8 cellular contexts compared by ENCODE assay signal in the genomic region with DNA sequence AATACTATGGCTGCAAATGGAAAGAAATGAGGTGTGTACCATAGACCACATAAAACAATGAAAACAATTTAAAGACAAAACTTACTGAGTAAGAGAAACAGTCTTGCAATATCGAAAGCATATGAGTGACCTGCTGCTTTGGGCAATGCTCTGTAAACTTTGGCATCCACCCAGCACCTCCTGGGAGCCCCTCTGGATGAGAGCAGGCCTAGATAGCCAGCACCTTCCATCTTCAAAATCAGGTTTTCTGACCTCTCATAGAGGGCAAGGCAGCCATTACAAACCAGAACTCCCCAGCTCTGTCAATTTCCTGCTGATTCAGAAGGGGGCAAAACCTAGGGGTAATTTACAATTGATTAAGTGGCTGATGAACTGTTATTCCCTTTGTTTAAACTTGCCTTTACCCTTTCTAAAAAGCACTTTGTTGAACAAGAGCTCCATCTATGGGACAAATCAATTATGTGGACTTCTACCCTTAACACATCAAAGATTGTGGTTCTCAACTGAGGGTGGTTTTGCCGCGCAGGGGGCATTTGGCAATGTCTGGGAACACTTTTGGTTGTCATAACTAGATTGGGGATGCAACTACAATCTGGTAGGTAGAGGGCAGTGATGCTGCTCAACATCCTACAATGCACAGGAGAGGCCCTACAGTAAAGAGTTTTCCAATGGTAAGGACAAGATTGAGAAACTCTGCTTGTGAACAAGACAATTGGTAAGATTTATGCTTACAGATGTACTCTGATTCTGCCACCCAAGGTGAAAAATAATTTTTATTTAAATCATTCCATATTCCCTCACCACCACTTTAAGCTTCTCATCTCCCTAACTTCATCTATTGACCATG.
DNase-seq lines count a peak whose midpoint lies in the region; ATAC-seq, FAIRE-seq and TF ChIP-seq lines count a peak whose summit lies in the region.

No MANE protein-coding gene starts in this region.

- CTCF ChIA-PET in A673 (lab: Charles Lee), result interaction anchor here (0.6 kb wide), 1 partner anchor 69 kb away, joined by 5 read pairs; no protein-coding TSS in a partner anchor
- CTCF ChIA-PET in activated CD4-positive, alpha-beta memory T cell treated with anti-CD3 and anti-CD28 coated beads for 36 hours (lab: Charles Lee), result no interaction called here

- POLR2A ChIA-PET in A673 (lab: Charles Lee; ENCODE audit: low non-redundant PET), result no interaction called here
- POLR2A ChIA-PET in activated CD4-positive, alpha-beta memory T cell treated with anti-CD3 and anti-CD28 coated beads for 36 hours (lab: Charles Lee), result no interaction called here

- no peak for TF ChIP-seq POLR2A in heart left ventricle (IDR thresholded peaks at IDR 0.05)

- H3K27me3 ChIP-seq in A673 (replicated peaks; ENCODE audit: insufficient read depth, low read depth, low read length, poor library complexity) (no peaks in the 10 kb centered on the region), heart left ventricle (no peaks in the 10 kb centered on the region), upper lobe of right lung (no peaks in the 10 kb centered on the region)

- WGBS in heart left ventricle, 4 donors, result 41 to 61% (median 45%) methylated on average over 3 of the region's 3 CpGs

- intact Hi-C loops in A673 (cut with micrococcal nuclease; ENCODE audit: unreplicated experiment), result loop anchor here (2.0 kb wide), 1 partner anchor 889 kb away; no protein-coding TSS in a partner anchor
- intact Hi-C loops in heart left ventricle (cut with DNase I), result loop anchor here in 9 of 10 donors (2.0 to 10.0 kb wide), 12 partner anchors 161 to 893 kb away; a partner anchor contains a TSS
- intact Hi-C loops in upper lobe of right lung (cut with DNase I), result no loop called here
- intact Hi-C loops in activated CD4-positive, alpha-beta memory T cell treated with anti-CD3 and anti-CD28 coated beads for 36 hours (cut with micrococcal nuclease), result no loop called here

- DNase-seq in A673 (ENCODE audit: low spot score) (peak; percentile 37), HTR-8/SVneo (ENCODE audit: insufficient read length, low spot score) (no peak), heart left ventricle (no peak), upper lobe of right lung (no peak), GM20000 (ENCODE audit: low spot score) (no peak), NCI-H1092 (lab: John Stamatoyannopoulos, UW) (no peak)
- no peak for DNase-seq in activated CD4-positive, alpha-beta memory T cell treated with anti-CD3 and anti-CD28 coated beads for 36 hours

- H3K9me3 ChIP-seq in A673 (ENCODE audit: low read depth, low read length, poor library complexity, severe bottlenecking) (peaks cover 16% of the 10 kb centered on the region), heart left ventricle (peaks cover 0 to 25% (median 15%) of the 10 kb centered on the region in 12 donors), upper lobe of right lung (peaks cover 17% of the 10 kb centered on the region)

- TF ChIP-seq CTCF in A673 (conservative IDR thresholded peaks at IDR 0.05; ENCODE audit: low read depth, low read length) (peak; percentile 54), heart left ventricle (IDR thresholded peaks at IDR 0.05) (peak; percentile 31 to 74 (median 60)), upper lobe of right lung (IDR thresholded peaks at IDR 0.05) (peak; percentile 46), GM20000 (IDR thresholded peaks at IDR 0.05; ENCODE audit: extremely low read depth, missing control alignments) (no peak)

- H3K4me3 Mint-ChIP-seq in activated CD4-positive, alpha-beta memory T cell treated with anti-CD3 and anti-CD28 coated beads for 36 hours, result no peak overlapping the region

- no peak overlapping the region for H3K27ac Mint-ChIP-seq in activated CD4-positive, alpha-beta memory T cell treated with anti-CD3 and anti-CD28 coated beads for 36 hours

- H3K36me3 ChIP-seq in A673 (ENCODE audit: insufficient read depth, low read length, poor library complexity, severe bottlenecking) (no peaks in the 10 kb centered on the region), heart left ventricle (no peaks in the 10 kb centered on the region), upper lobe of right lung (no peaks in the 10 kb centered on the region)

- BruUV-seq in A673 (replicated peaks; lab: Mats Ljungman, UMichigan), result no TSS peak

- no peak overlapping the region for H3K27ac ChIP-seq in A673 (ENCODE audit: low read depth, low read length, poor library complexity, severe bottlenecking)
- H3K27ac ChIP-seq in heart left ventricle, result no peak overlapping the region
- H3K27ac ChIP-seq in upper lobe of right lung, result no peak overlapping the region

- H3K4me1 ChIP-seq in A673 (ENCODE audit: insufficient read depth, low read length, poor library complexity, severe bottlenecking) (no peaks in the 10 kb centered on the region), heart left ventricle (peaks cover 0 to 10% (median 0%) of the 10 kb centered on the region in 12 donors), upper lobe of right lung (no peaks in the 10 kb centered on the region)

- no peak overlapping the region for H3K4me3 ChIP-seq in A673 (ENCODE audit: low read depth, low read length, poor library complexity, severe bottlenecking)
- no peak overlapping the region for H3K4me3 ChIP-seq in heart left ventricle
- H3K4me3 ChIP-seq in upper lobe of right lung, result no peak overlapping the region

- peak; percentile 16 for FAIRE-seq in HTR-8/SVneo (lab: Jason Lieb, UNC)

- no peaks in the 10 kb centered on the region for H3K27me3 Mint-ChIP-seq in activated CD4-positive, alpha-beta memory T cell treated with anti-CD3 and anti-CD28 coated beads for 36 hours

- H3K36me3 Mint-ChIP-seq in activated CD4-positive, alpha-beta memory T cell treated with anti-CD3 and anti-CD28 coated beads for 36 hours, result no peaks in the 10 kb centered on the region

- H3K9me3 Mint-ChIP-seq in activated CD4-positive, alpha-beta memory T cell treated with anti-CD3 and anti-CD28 coated beads for 36 hours, result peaks cover 24% of the 10 kb centered on the region

- H3K4me1 Mint-ChIP-seq in activated CD4-positive, alpha-beta memory T cell treated with anti-CD3 and anti-CD28 coated beads for 36 hours (ENCODE audit: low read depth), result no peaks in the 10 kb centered on the region

- peak; percentile 88 for ATAC-seq in SK-N-SH treated with all-trans-retinoic acid at 6 μM for 48 hours
- ATAC-seq in heart left ventricle, result peak in 2 of 4 donors; percentile 55 to 69
- ATAC-seq in upper lobe of right lung, result no peak

TF ChIP-seq in SK-N-SH treated with all-trans-retinoic acid at 6 μM for 48 hours, 23 proteins besides CTCF, POLR2A, EP300 and RAD21 (continues in another document):
- TF ChIP-seq PPARA (CRISPR knock-in tag; IDR thresholded peaks at IDR 0.05; ENCODE audit: borderline replicate concordance) (no peak), TCF4 (CRISPR knock-in tag; IDR thresholded peaks at IDR 0.05; ENCODE audit: borderline replicate concordance) (no peak), ISL1 (CRISPR knock-in tag; IDR thresholded peaks at IDR 0.05) (no peak), ZNF70 (CRISPR knock-in tag; IDR thresholded peaks at IDR 0.05) (no peak), ZNF8 (CRISPR knock-in tag; IDR thresholded peaks at IDR 0.05) (no peak), ZC3H10 (CRISPR knock-in tag; IDR thresholded peaks at IDR 0.05) (no peak), RARB (CRISPR knock-in tag; IDR thresholded peaks at IDR 0.05) (no peak)
- TF ChIP-seq, protein P1, sequence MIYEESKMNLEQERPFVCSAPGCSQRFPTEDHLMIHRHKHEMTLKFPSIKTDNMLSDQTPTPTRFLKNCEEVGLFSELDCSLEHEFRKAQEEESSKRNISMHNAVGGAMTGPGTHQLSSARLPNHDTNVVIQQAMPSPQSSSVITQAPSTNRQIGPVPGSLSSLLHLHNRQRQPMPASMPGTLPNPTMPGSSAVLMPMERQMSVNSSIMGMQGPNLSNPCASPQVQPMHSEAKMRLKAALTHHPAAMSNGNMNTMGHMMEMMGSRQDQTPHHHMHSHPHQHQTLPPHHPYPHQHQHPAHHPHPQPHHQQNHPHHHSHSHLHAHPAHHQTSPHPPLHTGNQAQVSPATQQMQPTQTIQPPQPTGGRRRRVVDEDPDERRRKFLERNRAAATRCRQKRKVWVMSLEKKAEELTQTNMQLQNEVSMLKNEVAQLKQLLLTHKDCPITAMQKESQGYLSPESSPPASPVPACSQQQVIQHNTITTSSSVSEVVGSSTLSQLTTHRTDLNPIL (CRISPR knock-in tag; IDR thresholded peaks at IDR 0.05; ENCODE audit: low read depth), result no peak
- TF ChIP-seq, protein P2, sequence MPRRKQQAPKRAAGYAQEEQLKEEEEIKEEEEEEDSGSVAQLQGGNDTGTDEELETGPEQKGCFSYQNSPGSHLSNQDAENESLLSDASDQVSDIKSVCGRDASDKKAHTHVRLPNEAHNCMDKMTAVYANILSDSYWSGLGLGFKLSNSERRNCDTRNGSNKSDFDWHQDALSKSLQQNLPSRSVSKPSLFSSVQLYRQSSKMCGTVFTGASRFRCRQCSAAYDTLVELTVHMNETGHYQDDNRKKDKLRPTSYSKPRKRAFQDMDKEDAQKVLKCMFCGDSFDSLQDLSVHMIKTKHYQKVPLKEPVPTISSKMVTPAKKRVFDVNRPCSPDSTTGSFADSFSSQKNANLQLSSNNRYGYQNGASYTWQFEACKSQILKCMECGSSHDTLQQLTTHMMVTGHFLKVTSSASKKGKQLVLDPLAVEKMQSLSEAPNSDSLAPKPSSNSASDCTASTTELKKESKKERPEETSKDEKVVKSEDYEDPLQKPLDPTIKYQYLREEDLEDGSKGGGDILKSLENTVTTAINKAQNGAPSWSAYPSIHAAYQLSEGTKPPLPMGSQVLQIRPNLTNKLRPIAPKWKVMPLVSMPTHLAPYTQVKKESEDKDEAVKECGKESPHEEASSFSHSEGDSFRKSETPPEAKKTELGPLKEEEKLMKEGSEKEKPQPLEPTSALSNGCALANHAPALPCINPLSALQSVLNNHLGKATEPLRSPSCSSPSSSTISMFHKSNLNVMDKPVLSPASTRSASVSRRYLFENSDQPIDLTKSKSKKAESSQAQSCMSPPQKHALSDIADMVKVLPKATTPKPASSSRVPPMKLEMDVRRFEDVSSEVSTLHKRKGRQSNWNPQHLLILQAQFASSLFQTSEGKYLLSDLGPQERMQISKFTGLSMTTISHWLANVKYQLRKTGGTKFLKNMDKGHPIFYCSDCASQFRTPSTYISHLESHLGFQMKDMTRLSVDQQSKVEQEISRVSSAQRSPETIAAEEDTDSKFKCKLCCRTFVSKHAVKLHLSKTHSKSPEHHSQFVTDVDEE (CRISPR knock-in tag; IDR thresholded peaks at IDR 0.05), result no peak
- TF ChIP-seq, protein P3, sequence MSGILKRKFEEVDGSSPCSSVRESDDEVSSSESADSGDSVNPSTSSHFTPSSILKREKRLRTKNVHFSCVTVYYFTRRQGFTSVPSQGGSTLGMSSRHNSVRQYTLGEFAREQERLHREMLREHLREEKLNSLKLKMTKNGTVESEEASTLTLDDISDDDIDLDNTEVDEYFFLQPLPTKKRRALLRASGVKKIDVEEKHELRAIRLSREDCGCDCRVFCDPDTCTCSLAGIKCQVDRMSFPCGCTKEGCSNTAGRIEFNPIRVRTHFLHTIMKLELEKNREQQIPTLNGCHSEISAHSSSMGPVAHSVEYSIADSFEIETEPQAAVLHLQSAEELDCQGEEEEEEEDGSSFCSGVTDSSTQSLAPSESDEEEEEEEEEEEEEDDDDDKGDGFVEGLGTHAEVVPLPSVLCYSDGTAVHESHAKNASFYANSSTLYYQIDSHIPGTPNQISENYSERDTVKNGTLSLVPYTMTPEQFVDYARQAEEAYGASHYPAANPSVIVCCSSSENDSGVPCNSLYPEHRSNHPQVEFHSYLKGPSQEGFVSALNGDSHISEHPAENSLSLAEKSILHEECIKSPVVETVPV (CRISPR knock-in tag; IDR thresholded peaks at IDR 0.05), result no peak

Comparison
In these comparisons a context has a peak if more than half of its experiments do, and no peak if none do; other contexts are left out.
1. intact Hi-C loops: an anchor here in A673 (2.0 kb wide) and heart left ventricle (2.0 to 10.0 kb wide); none called in upper lobe of right lung and activated CD4-positive, alpha-beta memory T cell treated with anti-CD3 and anti-CD28 coated beads for 36 hours.